28 cellular contexts compared by ENCODE assay signal in genomic region chr5:143820451-143820850, GRCh38. TPM values are rescaled to one million over a fixed set of nuclear protein-coding genes. Genes with fewer than 3 reads are reported as not detected.
"Had no signal": no experiment of that assay in that cellular context is flagged by ENCODE, and none has a peak within 500 bp of the region (broad histone marks: within the 10 kb centered on the region; RNA-seq: fewer than 3 reads in every experiment).

No MANE protein-coding gene starts in this region.

- ATAC-seq: activated CD4-positive, alpha-beta T cell treated with anti-CD3 and anti-CD28 coated beads for 36 hours; activated naive CD4-positive, alpha-beta T cell treated with anti-CD3 and anti-CD28 coated beads, Interleukin-2, amount 50 U/mL, for 72 hours; activated T-helper 17 cell treated with anti-CD3 and anti-CD28 coated beads, Interleukin-2, amount 50 U/mL, for 72 hours; gastrocnemius medialis; sciatic nerve had no signal

- H3K9me3 ChIP-seq: adrenal gland, ascending aorta, gastrocnemius medialis, testis, uterus had no signal

- H3K4me1 ChIP-seq: adrenal gland, ascending aorta, testis, uterus had no signal

- H3K27ac ChIP-seq: adrenal gland, ascending aorta, brain microvascular endothelial cell, gastrocnemius medialis, testis, uterus had no signal

- DNase-seq: activated B cell treated with CpG ODN at 0.5 μM for 24 hours; activated CD4-positive, alpha-beta T cell treated with anti-CD3 and anti-CD28 coated beads for 36 hours; activated CD4-positive, alpha-beta T cell treated with anti-CD3 and anti-CD28 coated beads, Interleukin-2, amount 50 U/mL, for 4 hours; activated CD8-positive, alpha-beta memory T cell treated with anti-CD3 and anti-CD28 coated beads for 24 hours; activated CD8-positive, alpha-beta memory T cell treated with anti-CD3 and anti-CD28 coated beads, Interleukin-2, amount 50 U/mL, for 4 hours; activated T-cell treated with anti-CD3 and anti-CD28 coated beads, Interleukin-2, amount 50 U/mL, for 24 hours; adrenal gland; brain microvascular endothelial cell; caudate nucleus; effector CD8-positive, alpha-beta T cell; gastrocnemius medialis; head of caudate nucleus; hypothalamus; nucleus accumbens; posterior cingulate gyrus; small intestine; stimulated activated CD4-positive, alpha-beta T cell treated with anti-CD3 and anti-CD28 coated beads, Interleukin-4, amount 100 ng/mL, for 1 hour; stimulated activated naive CD4-positive, alpha-beta T cell; testis; trophoblast cell; uterus had no signal

- H3K4me3 ChIP-seq: adrenal gland, ascending aorta, gastrocnemius medialis, testis, uterus had no signal

- H3K27me3 ChIP-seq: adrenal gland, ascending aorta, brain microvascular endothelial cell, gastrocnemius medialis, testis, uterus had no signal

- H3K36me3 ChIP-seq: adrenal gland, ascending aorta, brain microvascular endothelial cell, gastrocnemius medialis, uterus had no signal

RNA-seq across cellular contexts. Expression of gene HMHB1, which starts 8.5 kb away (rescaled TPM):
- total RNA-seq: activated CD4-positive, alpha-beta T cell treated with anti-CD3 and anti-CD28 coated beads for 36 hours; activated naive CD4-positive, alpha-beta T cell treated with anti-CD3 and anti-CD28 coated beads, Interleukin-2, amount 50 U/mL, for 72 hours; activated T-helper 17 cell treated with anti-CD3 and anti-CD28 coated beads, Interleukin-2, amount 50 U/mL, for 72 hours; adrenal gland; ascending aorta; gastrocnemius medialis; lower leg skin; mononuclear cell; sciatic nerve; testis; uterus had no signal
- polyA plus RNA-seq: adrenal gland, neural cell, small intestine had no signal
